In the genomic region with DNA sequence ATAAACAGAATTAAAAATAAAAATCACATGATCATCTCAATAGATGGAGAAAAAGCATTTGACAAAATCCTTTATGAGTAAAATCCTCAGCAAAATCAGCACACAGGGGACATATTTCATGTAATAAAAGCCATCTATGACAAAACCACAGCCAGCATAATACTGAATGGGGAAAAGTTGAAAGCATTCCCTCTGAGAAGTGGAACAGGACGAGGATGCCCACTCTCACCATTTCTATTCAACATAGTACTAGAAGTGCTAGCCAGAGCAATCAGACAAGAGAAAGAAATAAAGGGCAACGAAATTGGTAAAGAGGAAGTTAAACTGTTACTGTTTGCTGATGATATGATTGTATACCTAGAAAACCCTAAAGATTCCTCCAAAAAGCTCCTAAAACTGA, we compare ENCODE assay signal across 2 cellular contexts.
TF ChIP-seq lines count a peak whose summit lies in the region.

No MANE protein-coding gene starts in this region.

TF ChIP-seq in K562, 482 proteins besides CTCF, POLR2A, EP300 and RAD21:
- TF ChIP-seq ZNF280A (IDR thresholded peaks at IDR 0.05; ENCODE audit: low read depth, partially characterized antibody) (peak; percentile 41), CBX5 (IDR thresholded peaks at IDR 0.05; ENCODE audit: borderline replicate concordance, low read depth) (peak; percentile 36; the same call in 1 of the 2 replicates), CBX3 (IDR thresholded peaks at IDR 0.05; ENCODE audit: borderline replicate concordance in 1 of 2, low read length in 2 of 2) (peak in 1 of 2 experiments; percentile 33; a peak in 1 of 3 replicates), SMARCA5 (IDR thresholded peaks at IDR 0.05) (0 out of 2 replicates have a peak, but pooled peaks have one; percentile 14), RBM25 (IDR thresholded peaks at IDR 0.05; ENCODE audit: low read depth, low read length, severe bottlenecking) (peak; percentile 54)

TF ChIP-seq in HepG2, 621 proteins besides CTCF, POLR2A, EP300 and RAD21:
- TF ChIP-seq, protein P1, sequence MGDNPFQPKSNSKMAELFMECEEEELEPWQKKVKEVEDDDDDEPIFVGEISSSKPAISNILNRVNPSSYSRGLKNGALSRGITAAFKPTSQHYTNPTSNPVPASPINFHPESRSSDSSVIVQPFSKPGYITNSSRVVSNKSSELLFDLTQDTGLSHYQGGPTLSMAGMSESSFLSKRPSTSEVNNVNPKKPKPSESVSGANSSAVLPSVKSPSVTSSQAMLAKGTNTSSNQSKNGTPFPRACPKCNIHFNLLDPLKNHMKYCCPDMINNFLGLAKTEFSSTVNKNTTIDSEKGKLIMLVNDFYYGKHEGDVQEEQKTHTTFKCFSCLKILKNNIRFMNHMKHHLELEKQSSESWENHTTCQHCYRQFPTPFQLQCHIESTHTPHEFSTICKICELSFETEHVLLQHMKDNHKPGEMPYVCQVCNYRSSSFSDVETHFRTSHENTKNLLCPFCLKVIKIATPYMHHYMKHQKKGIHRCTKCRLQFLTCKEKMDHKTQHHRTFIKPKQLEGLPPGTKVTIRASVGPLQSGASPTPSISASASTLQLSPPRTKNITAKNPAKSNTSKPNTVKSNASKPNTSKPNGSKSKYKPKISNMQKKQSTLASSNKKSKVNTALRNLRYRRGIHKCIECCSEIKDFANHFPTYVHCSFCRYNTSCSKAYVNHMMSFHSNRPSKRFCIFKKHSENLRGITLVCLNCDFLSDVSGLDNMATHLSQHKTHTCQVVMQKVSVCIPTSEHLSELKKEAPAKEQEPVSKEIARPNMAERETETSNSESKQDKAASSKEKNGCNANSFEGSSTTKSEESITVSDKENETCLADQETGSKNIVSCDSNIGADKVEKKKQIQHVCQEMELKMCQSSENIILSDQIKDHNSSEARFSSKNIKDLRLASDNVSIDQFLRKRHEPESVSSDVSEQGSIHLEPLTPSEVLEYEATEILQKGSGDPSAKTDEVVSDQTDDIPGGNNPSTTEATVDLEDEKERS (CRISPR knock-in tag; IDR thresholded peaks at IDR 0.05): peak; percentile 68; the same call in 1 of the 2 replicates
